ENCODE assay signal across 1 cellular context in the genomic region with DNA sequence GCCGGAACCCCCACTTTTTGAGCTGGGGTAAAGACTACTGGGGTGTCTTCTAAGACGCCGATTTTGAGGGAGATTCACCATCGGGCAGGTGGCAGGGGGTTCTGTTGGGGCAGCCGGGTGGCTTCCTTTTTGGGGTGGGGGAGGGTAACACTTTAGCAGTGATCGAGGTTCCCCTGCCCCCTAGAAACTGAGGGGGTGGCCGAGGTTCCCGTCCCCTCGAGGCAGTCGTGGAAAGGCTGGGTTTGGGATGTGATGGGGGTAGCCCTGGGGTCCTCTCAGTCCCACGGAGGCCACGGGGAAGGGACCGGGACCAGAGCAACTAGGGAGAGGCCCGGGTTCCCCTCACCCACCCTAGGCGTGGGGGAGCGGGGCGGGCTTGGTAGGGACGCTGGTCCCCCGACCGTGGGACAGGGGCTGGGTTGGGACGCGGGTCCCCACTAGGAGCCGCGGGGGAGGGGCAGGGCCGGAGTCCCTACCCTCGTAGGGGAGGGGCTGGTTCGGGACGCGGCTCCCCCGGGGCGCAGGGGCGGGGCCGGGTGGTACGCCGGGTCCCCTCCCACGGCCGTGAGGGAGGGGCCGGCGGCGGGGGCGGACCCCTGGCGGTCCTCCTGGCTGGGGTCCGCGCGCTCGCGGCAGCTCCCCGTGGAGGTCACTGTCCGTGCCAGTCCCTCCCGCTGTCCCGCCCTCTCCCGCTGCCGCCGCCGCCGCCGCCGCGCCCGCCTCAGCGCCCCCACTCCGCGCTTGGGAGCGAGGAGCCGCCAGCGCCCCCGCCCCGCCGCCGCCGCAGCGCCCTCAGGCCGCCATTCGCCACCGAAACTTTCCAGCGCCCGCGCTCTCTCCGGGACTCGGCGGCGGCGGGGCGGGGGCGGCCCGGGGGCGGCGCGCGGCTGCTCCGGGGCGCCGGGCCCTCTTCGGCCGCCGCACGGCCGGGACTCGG.
TF ChIP-seq lines count a peak whose summit lies in the region.

TBL1X (plus strand) TSS at position 624 of the 937 bp plus-strand sequence. CDS start 188,529 bp downstream, outside the sequence.

TF ChIP-seq in K562, 482 proteins besides CTCF, POLR2A, EP300 and RAD21 (continued from another document and continues in another):
- TF ChIP-seq HBP1 (CRISPR knock-in tag; IDR thresholded peaks at IDR 0.05) (no peak), NEUROD1 (IDR thresholded peaks at IDR 0.05; ENCODE audit: borderline replicate concordance, low read depth, low read length, partially characterized antibody) (no peak), KAT2B (IDR thresholded peaks at IDR 0.05; ENCODE audit: low read depth, low read length) (no peak), RCOR1 (IDR thresholded peaks at IDR 0.05; ENCODE audit: borderline replicate concordance in 1 of 2, low read depth in 2 of 2, low read length in 2 of 2) (no peak), DMBX1 (CRISPR knock-in tag; IDR thresholded peaks at IDR 0.05; ENCODE audit: borderline replicate concordance) (no peak), KHSRP (IDR thresholded peaks at IDR 0.05) (no peak), CREM (IDR thresholded peaks at IDR 0.05; ENCODE audit: low read depth) (no peak; the same call in 1 of the 2 replicates), SREBF1 (IDR thresholded peaks at IDR 0.05; ENCODE audit: borderline replicate concordance, low read depth, low read length) (no peak), THRA (IDR thresholded peaks at IDR 0.05) (no peak), ZNF384 (IDR thresholded peaks at IDR 0.05; ENCODE audit: low read depth, low read length) (no peak), POLR2H (tag; IDR thresholded peaks at IDR 0.05; ENCODE audit: low read depth) (no peak), ZMIZ1 (IDR thresholded peaks at IDR 0.05; ENCODE audit: low read depth in 2 of 2, low read length in 2 of 2) (no peak), EWSR1 (IDR thresholded peaks at IDR 0.05; ENCODE audit: borderline replicate concordance, low read depth, partially characterized antibody) (no peak), OTX1 (CRISPR knock-in tag; IDR thresholded peaks at IDR 0.05) (no peak), ZNF217 (CRISPR knock-in tag; IDR thresholded peaks at IDR 0.05) (no peak), SRSF3 (IDR thresholded peaks at IDR 0.05; ENCODE audit: insufficient read depth, low read length) (no peak), ZNF324 (CRISPR knock-in tag; IDR thresholded peaks at IDR 0.05) (no peak), ZNF766 (CRISPR knock-in tag; conservative IDR thresholded peaks at IDR 0.05) (no peak), ZNF830 (CRISPR knock-in tag; IDR thresholded peaks at IDR 0.05) (no peak), STAG1 (CRISPR knock-in tag; IDR thresholded peaks at IDR 0.05; ENCODE audit: borderline replicate concordance) (no peak), ZNF668 (CRISPR knock-in tag; IDR thresholded peaks at IDR 0.05) (no peak), SIN3A (IDR thresholded peaks at IDR 0.05; ENCODE audit: borderline replicate concordance in 2 of 2, control insufficient read depth in 1 of 2, low read depth in 2 of 2, low read length in 2 of 2) (no peak), ZNF253 (CRISPR knock-in tag; conservative IDR thresholded peaks at IDR 0.05) (no peak), KAT8 (IDR thresholded peaks at IDR 0.05; ENCODE audit: low read depth) (no peak), ZNF589 (CRISPR knock-in tag; IDR thresholded peaks at IDR 0.05; ENCODE audit: low read depth) (0 out of 2 replicates have a peak, but pooled peaks have one; percentile 23), CBX3 (IDR thresholded peaks at IDR 0.05; ENCODE audit: borderline replicate concordance in 1 of 2, low read length in 2 of 2) (no peak), ARNT (IDR thresholded peaks at IDR 0.05) (no peak), SMAD3 (CRISPR knock-in tag; conservative IDR thresholded peaks at IDR 0.05) (no peak), PHF8 (IDR thresholded peaks at IDR 0.05; ENCODE audit: borderline replicate concordance, low read length) (peak; percentile 41; the same call in 1 of the 2 replicates), PTBP1 (IDR thresholded peaks at IDR 0.05; ENCODE audit: low read depth, low read length) (no peak), IRF1 (CRISPR knock-in tag; IDR thresholded peaks at IDR 0.05; ENCODE audit: borderline replicate concordance) (no peak), ETS2 (tag; IDR thresholded peaks at IDR 0.05; ENCODE audit: borderline replicate concordance, poor library complexity, severe bottlenecking) (no peak), HNRNPL (IDR thresholded peaks at IDR 0.05; ENCODE audit: low read depth, low read length) (no peak; the same call in 1 of the 2 replicates), ILF3 (IDR thresholded peaks at IDR 0.05; ENCODE audit: borderline replicate concordance) (no peak), TOE1 (IDR thresholded peaks at IDR 0.05; ENCODE audit: borderline replicate concordance) (no peak), TOE1 (CRISPR knock-in tag; IDR thresholded peaks at IDR 0.05; ENCODE audit: borderline replicate concordance, low read depth) (no peak), ETV6 (IDR thresholded peaks at IDR 0.05; ENCODE audit: borderline replicate concordance in 1 of 2, low read depth in 2 of 2, low read length in 1 of 2) (no peak), ETV6 (CRISPR knock-in tag; IDR thresholded peaks at IDR 0.05; ENCODE audit: borderline replicate concordance) (no peak), PCBP2 (IDR thresholded peaks at IDR 0.05; ENCODE audit: low read depth, low read length, poor library complexity, severe bottlenecking) (no peak), ZNF232 (CRISPR knock-in tag; IDR thresholded peaks at IDR 0.05) (no peak), SIN3B (IDR thresholded peaks at IDR 0.05; ENCODE audit: low read depth) (peak; percentile 34; the same call in 1 of the 2 replicates), ETV5 (CRISPR knock-in tag; IDR thresholded peaks at IDR 0.05; ENCODE audit: low read depth) (no peak)
- TF ChIP-seq, protein P1, sequence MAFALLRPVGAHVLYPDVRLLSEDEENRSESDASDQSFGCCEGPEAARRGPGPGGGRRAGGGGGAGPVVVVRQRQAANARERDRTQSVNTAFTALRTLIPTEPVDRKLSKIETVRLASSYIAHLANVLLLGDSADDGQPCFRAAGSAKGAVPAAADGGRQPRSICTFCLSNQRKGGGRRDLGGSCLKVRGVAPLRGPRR (CRISPR knock-in tag; IDR thresholded peaks at IDR 0.05): no peak
- TF ChIP-seq, protein P2, sequence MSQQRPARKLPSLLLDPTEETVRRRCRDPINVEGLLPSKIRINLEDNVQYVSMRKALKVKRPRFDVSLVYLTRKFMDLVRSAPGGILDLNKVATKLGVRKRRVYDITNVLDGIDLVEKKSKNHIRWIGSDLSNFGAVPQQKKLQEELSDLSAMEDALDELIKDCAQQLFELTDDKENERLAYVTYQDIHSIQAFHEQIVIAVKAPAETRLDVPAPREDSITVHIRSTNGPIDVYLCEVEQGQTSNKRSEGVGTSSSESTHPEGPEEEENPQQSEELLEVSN (IDR thresholded peaks at IDR 0.05; ENCODE audit: borderline replicate concordance in 1 of 2, extremely low read depth in 1 of 2, insufficient read depth in 1 of 2, insufficient read length in 1 of 2, low read depth in 1 of 2, low read length in 1 of 2, poor library complexity in 1 of 2, severe bottlenecking in 1 of 2): no peak
- TF ChIP-seq, protein P3, sequence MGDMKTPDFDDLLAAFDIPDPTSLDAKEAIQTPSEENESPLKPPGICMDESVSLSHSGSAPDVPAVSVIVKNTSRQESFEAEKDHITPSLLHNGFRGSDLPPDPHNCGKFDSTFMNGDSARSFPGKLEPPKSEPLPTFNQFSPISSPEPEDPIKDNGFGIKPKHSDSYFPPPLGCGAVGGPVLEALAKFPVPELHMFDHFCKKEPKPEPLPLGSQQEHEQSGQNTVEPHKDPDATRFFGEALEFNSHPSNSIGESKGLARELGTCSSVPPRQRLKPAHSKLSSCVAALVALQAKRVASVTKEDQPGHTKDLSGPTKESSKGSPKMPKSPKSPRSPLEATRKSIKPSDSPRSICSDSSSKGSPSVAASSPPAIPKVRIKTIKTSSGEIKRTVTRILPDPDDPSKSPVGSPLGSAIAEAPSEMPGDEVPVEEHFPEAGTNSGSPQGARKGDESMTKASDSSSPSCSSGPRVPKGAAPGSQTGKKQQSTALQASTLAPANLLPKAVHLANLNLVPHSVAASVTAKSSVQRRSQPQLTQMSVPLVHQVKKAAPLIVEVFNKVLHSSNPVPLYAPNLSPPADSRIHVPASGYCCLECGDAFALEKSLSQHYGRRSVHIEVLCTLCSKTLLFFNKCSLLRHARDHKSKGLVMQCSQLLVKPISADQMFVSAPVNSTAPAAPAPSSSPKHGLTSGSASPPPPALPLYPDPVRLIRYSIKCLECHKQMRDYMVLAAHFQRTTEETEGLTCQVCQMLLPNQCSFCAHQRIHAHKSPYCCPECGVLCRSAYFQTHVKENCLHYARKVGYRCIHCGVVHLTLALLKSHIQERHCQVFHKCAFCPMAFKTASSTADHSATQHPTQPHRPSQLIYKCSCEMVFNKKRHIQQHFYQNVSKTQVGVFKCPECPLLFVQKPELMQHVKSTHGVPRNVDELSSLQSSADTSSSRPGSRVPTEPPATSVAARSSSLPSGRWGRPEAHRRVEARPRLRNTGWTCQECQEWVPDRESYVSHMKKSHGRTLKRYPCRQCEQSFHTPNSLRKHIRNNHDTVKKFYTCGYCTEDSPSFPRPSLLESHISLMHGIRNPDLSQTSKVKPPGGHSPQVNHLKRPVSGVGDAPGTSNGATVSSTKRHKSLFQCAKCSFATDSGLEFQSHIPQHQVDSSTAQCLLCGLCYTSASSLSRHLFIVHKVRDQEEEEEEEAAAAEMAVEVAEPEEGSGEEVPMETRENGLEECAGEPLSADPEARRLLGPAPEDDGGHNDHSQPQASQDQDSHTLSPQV (IDR thresholded peaks at IDR 0.05): 0 out of 2 replicates have a peak, but pooled peaks have one; percentile 14
- TF ChIP-seq, protein P4, sequence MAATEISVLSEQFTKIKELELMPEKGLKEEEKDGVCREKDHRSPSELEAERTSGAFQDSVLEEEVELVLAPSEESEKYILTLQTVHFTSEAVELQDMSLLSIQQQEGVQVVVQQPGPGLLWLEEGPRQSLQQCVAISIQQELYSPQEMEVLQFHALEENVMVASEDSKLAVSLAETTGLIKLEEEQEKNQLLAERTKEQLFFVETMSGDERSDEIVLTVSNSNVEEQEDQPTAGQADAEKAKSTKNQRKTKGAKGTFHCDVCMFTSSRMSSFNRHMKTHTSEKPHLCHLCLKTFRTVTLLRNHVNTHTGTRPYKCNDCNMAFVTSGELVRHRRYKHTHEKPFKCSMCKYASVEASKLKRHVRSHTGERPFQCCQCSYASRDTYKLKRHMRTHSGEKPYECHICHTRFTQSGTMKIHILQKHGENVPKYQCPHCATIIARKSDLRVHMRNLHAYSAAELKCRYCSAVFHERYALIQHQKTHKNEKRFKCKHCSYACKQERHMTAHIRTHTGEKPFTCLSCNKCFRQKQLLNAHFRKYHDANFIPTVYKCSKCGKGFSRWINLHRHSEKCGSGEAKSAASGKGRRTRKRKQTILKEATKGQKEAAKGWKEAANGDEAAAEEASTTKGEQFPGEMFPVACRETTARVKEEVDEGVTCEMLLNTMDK (IDR thresholded peaks at IDR 0.05; ENCODE audit: borderline replicate concordance, insufficient read depth, low read depth, low read length, poor library complexity, severe bottlenecking): no peak
